ENCODE assay signal across 8 cellular contexts in the genomic region with DNA sequence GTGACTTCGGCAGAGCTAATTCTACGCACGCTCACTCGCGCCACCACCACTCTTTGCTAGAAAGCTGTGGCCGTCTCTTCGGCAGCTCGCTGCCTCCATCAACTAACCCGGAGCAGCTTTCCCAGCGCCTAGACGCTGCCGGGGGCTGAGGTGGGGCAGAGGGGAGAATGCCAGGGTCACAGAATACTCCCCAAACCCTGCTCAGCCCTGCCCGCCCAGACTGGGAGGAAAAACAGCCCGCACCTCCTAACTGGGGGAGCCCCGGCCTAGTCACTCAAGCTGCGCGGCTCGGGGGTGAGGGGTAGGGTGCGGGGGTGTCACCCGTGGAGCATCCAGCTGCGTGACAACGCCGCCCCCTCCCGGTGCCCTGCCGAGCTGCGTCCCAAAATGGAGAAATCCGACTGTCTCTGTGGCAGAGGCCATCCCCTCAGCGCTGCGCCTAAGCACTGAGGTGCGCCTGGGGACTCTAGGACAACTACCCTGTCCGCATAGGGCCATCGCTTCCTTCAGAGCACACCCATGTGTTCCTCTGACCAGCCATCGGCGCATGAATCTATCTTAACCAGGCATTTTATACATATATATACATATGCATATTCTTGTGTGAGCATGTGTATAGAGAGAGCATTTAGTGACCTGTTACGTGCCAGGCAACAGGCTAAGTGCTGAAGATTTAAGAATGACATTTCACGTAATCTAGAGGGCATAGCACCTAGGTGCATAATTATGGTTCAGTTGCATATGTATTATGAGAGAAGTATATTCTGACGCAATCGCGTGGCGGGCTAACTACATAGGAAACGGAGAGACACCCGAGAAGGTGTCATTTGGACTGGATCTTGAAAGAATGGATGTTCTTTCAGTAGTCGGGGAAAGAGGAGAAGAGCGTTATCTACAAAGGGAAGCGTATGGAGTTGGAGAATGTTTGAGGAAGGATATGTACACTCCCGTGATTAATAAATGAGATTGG. TPM values are rescaled to one million over a fixed set of nuclear protein-coding genes. Genes with fewer than 3 reads are reported as not detected.
DNase-seq lines count a peak whose midpoint lies in the region; ATAC-seq and TF ChIP-seq lines count a peak whose summit lies in the region.

No MANE protein-coding gene starts in this region.

- H3K36me3 Mint-ChIP-seq in activated T-helper 17 cell treated with anti-CD3 and anti-CD28 coated beads, Interleukin-2, amount 50 U/mL, for 72 hours (ENCODE audit: low read depth), result peaks cover 6% of the 10 kb centered on the region
- no peaks in the 10 kb centered on the region for H3K36me3 Mint-ChIP-seq in nephron (ENCODE audit: low read depth)

- peaks cover 3% of the 10 kb centered on the region for H3K4me1 Mint-ChIP-seq in activated T-helper 17 cell treated with anti-CD3 and anti-CD28 coated beads, Interleukin-2, amount 50 U/mL, for 72 hours
- H3K4me1 Mint-ChIP-seq in nephron, result peaks cover 8% of the 10 kb centered on the region

- no peaks in the 10 kb centered on the region for H3K36me3 ChIP-seq in Panc1 (ENCODE audit: control insufficient read depth, insufficient read depth, low read length)

- no peaks in the 10 kb centered on the region for H3K9me3 Mint-ChIP-seq in activated T-helper 17 cell treated with anti-CD3 and anti-CD28 coated beads, Interleukin-2, amount 50 U/mL, for 72 hours
- H3K9me3 Mint-ChIP-seq in nephron, result no peaks in the 10 kb centered on the region

- in situ Hi-C loops in Panc1 (cut with HindIII; ENCODE audit: low pct_unique_long_range_greater_than_20kb, low sequenced_read_pairs), result no loop called here

- H3K27me3 ChIP-seq in Panc1 (ENCODE audit: control insufficient read depth, insufficient read depth, low read length), result peaks cover 27% of the 10 kb centered on the region

- H3K4me3 ChIP-seq in Panc1 (ENCODE audit: low read depth in 2 of 2, low read length in 2 of 2), result peak overlapping the region; percentile 55 to 82
- peak overlapping the region; percentile 92 for H3K4me3 ChIP-seq in fibroblast of mammary gland (ENCODE audit: control insufficient read depth, low read depth, low read length)

- no TSS peak for BruUV-seq in Panc1 (replicated peaks; lab: Mats Ljungman, UMichigan)

- DNase-seq in AG09319 (ENCODE audit: extremely low read depth, low read depth), result no peak
- no peak for DNase-seq in Panc1 (ENCODE audit: low read depth, low spot score)
- DNase-seq in fibroblast of mammary gland (ENCODE audit: low read depth), result peak; percentile 68
- DNase-seq in stimulated activated naive CD4-positive, alpha-beta T cell treated with Interleukin-2 at 50 U/mL for 16 hours (lab: John Stamatoyannopoulos, UW), result peak; percentile 76

- H3K4me3 Mint-ChIP-seq in activated T-helper 17 cell treated with anti-CD3 and anti-CD28 coated beads, Interleukin-2, amount 50 U/mL, for 72 hours, result peak overlapping the region; percentile 83
- H3K4me3 Mint-ChIP-seq in nephron, result peak overlapping the region; percentile 88 to 98 (median 91)

- ATAC-seq in GM19372 (IDR thresholded peaks at IDR 0.05; ENCODE audit: low read depth, unreplicated experiment) (peak; percentile 35), HG03460 (IDR thresholded peaks at IDR 0.05; ENCODE audit: unreplicated experiment) (peak; percentile 38), Panc1 (peak; percentile 67)
- peak; percentile 58 for ATAC-seq in activated T-helper 17 cell treated with anti-CD3 and anti-CD28 coated beads, Interleukin-2, amount 50 U/mL, for 72 hours (replicated peaks)

- POLR2A ChIA-PET in Panc1 (lab: Charles Lee), result no interaction called here

- no peaks in the 10 kb centered on the region; the same call in 1 of the 2 replicates for H3K4me1 ChIP-seq in Panc1 (ENCODE audit: control insufficient read depth, insufficient read depth, low read length)

- TF ChIP-seq CTCF in AG09319 (IDR thresholded peaks at IDR 0.05; ENCODE audit: low read depth, low read length) (peak; percentile 76), Panc1 (IDR thresholded peaks at IDR 0.05) (peak; percentile 81), fibroblast of mammary gland (conservative IDR thresholded peaks at IDR 0.05; ENCODE audit: control insufficient read depth, insufficient read depth, low read depth, low read length) (peak; percentile 55), nephron (IDR thresholded peaks at IDR 0.05; ENCODE audit: unreplicated experiment in 3 of 3) (peak; percentile 65 to 72 (median 71))

- CTCF ChIA-PET in Panc1 (lab: Charles Lee), result no interaction called here

- H3K9me3 ChIP-seq in Panc1 (ENCODE audit: control insufficient read depth, insufficient read depth, low read depth, low read length), result no peaks in the 10 kb centered on the region

- peaks cover 25% of the 10 kb centered on the region for H3K27me3 Mint-ChIP-seq in activated T-helper 17 cell treated with anti-CD3 and anti-CD28 coated beads, Interleukin-2, amount 50 U/mL, for 72 hours
- peaks cover 51% of the 10 kb centered on the region for H3K27me3 Mint-ChIP-seq in nephron (ENCODE audit: low read depth)

- no peak overlapping the region for H3K27ac ChIP-seq in Panc1 (ENCODE audit: low read length)

- intact Hi-C loops in Panc1 (cut with micrococcal nuclease; ENCODE audit: unreplicated experiment), result no loop called here

- no peak overlapping the region for H3K27ac Mint-ChIP-seq in activated T-helper 17 cell treated with anti-CD3 and anti-CD28 coated beads, Interleukin-2, amount 50 U/mL, for 72 hours
- H3K27ac Mint-ChIP-seq in nephron, result peak overlapping the region; percentile 91 to 97 (median 93)

RNA-seq across cellular contexts. Expression of gene TENT5A, which starts 1.5 kb away (rescaled TPM):
- 1.7 TPM for total RNA-seq in Panc1 (2021; ENCODE audit: unreplicated experiment)
- polyA plus RNA-seq in Panc1 (2012; ENCODE audit: insufficient read length), result 0.44 TPM
- total RNA-seq in activated T-helper 17 cell treated with anti-CD3 and anti-CD28 coated beads, Interleukin-2, amount 50 U/mL, for 72 hours, result under 1 TPM; 0.41 to 0.79 TPM

Comparison
In these comparisons a context has a peak if more than half of its experiments do, and no peak if none do; other contexts are left out.
1. DNase-seq: peak in fibroblast of mammary gland (single experiment) and stimulated activated naive CD4-positive, alpha-beta T cell treated with Interleukin-2 at 50 U/mL for 16 hours (single experiment); none in AG09319 (single experiment) and Panc1 (single experiment).
2. Peak in every context shown above with its lines, with median percentiles within 50 percentile points of each other: CTCF ChIP-seq and ATAC-seq.